8 cellular contexts compared by ENCODE assay signal in genomic region chr12:45725631-45726593, GRCh38. TPM values are rescaled to one million over a fixed set of nuclear protein-coding genes. Genes with fewer than 3 reads are reported as not detected.
DNase-seq lines count a peak whose midpoint lies in the region; ATAC-seq and TF ChIP-seq lines count a peak whose summit lies in the region.

No MANE protein-coding gene starts in this region.

- H3K27me3 ChIP-seq in NT2/D1 (ENCODE audit: insufficient read depth, insufficient read length) (no peaks in the 10 kb centered on the region), body of pancreas (no peaks in the 10 kb centered on the region)

- ATAC-seq in body of pancreas (no peak), GM21367 (IDR thresholded peaks at IDR 0.05; ENCODE audit: unreplicated experiment) (no peak)

- peak overlapping the region in 3 of 4 donors; percentile 97 to 100 (median 99) for H3K27ac ChIP-seq in body of pancreas

- TF ChIP-seq POLR2A in body of pancreas (IDR thresholded peaks at IDR 0.05) = no peak

- H3K4me1 ChIP-seq in NT2/D1 (ENCODE audit: insufficient read depth, insufficient read length) = no peaks in the 10 kb centered on the region
- peaks cover 32% of the 10 kb centered on the region for H3K4me1 ChIP-seq in body of pancreas

- peak; percentile 51 to 71 (median 57) for TF ChIP-seq CTCF in body of pancreas (IDR thresholded peaks at IDR 0.05)

- WGBS in body of pancreas, 2 donors = 3 to 5% methylated on average over 12 of the region's 12 CpGs

- H3K4me3 ChIP-seq in NT2/D1 (ENCODE audit: insufficient read length, low read depth) (peak overlapping the region; percentile 66), body of pancreas (peak overlapping the region in 1 of 2 donors; percentile 34)

- H3K9me3 ChIP-seq in NT2/D1 (ENCODE audit: insufficient read depth, low read length) = no peaks in the 10 kb centered on the region
- H3K9me3 ChIP-seq in body of pancreas = no peaks in the 10 kb centered on the region

- intact Hi-C loops in body of pancreas (cut with DNase I) = no loop called here

- peak overlapping the region; percentile 82 for H3K9ac ChIP-seq in NT2/D1 (ENCODE audit: insufficient read length, low read depth)

- H3K36me3 ChIP-seq in NT2/D1 (ENCODE audit: insufficient read depth, insufficient read length, low read length) (peaks cover 3% of the 10 kb centered on the region), body of pancreas (replicated peaks in 1 of 2; ENCODE audit: insufficient read depth in 1 of 2, low read depth in 2 of 2) (no peaks in the 10 kb centered on the region)

- DNase-seq in DMS153 treated with DMSO at 0.1 percent for 48 hours (lab: John Stamatoyannopoulos, UW; ENCODE audit: unreplicated experiment) (peak; percentile 61), DMS153 (lab: John Stamatoyannopoulos, UW) (no peak), HT1080 (ENCODE audit: low read depth) (peak; percentile 46), NT2/D1 (ENCODE audit: low read depth, low spot score) (no peak), body of pancreas (no peak), iris pigment epithelial cell (ENCODE audit: low read depth) (peak; percentile 64)
- DNase-seq in stimulated activated CD8-positive, alpha-beta memory T cell treated with anti-CD3 and anti-CD28 coated beads, Interleukin-4, amount 100 ng/mL, for 48 hours = peak; percentile 42

RNA-seq across cellular contexts. Expression of gene ARID2, which starts 3.6 kb away (rescaled TPM):
- total RNA-seq in HT1080 (2014; rRNA removed; shearing (Covaris generic)) = 8.8 and 12.8 TPM in 2 replicates
- 6.4 and 8.5 TPM in 2 replicates for polyA plus RNA-seq in HT1080 (2015; cell fraction: cytosol; rRNA removed)
- 16.7 and 17.3 TPM in 2 replicates for polyA plus RNA-seq in HT1080 (2015; cell fraction: nucleus; rRNA removed)
- 10 to 100 TPM; 19.1 to 26.2 TPM for total RNA-seq in body of pancreas

Comparison
In these comparisons a context has a peak if more than half of its experiments do, and no peak if none do; other contexts are left out.
1. DNase-seq: peak in DMS153 treated with DMSO at 0.1 percent for 48 hours (single experiment), HT1080 (single experiment), iris pigment epithelial cell (single experiment) and stimulated activated CD8-positive, alpha-beta memory T cell treated with anti-CD3 and anti-CD28 coated beads, Interleukin-4, amount 100 ng/mL, for 48 hours (single experiment); none in DMS153 (single experiment), NT2/D1 (single experiment) and body of pancreas (0 of 4).